18 cellular contexts compared by ENCODE assay signal in the genomic region with DNA sequence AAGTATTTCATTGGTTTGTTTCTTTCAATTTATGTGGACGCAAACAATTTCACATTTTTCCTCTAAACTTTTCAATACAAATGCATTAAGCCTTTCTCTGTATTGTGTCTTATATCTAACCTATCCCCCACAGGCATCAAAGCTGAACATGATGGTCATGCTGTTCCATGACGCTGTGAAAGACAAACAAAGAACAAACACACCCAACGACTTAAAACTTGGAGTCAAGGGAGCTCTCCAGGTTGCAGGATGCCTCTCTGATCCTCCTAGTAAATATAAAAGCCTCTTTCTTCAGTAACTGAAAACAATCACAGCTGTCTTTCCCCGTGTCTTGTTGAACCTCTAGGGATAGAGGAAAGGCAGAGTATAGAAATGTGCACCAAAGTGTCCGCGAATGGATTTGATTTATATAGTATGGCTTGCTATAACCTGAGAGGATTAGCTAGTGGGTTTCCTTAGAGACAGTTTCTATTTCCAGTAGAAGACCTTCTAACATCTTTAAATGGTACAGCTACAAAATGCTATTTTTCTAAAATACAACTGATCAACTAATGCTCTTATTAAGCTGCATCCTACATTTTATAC. TPM values are rescaled to one million over a fixed set of nuclear protein-coding genes. Genes with fewer than 3 reads are reported as not detected.
A peak's percentile ranks its signal among the peaks of the same experiment; 100 is the strongest.
DNase-seq lines count a peak whose midpoint lies in the region; FAIRE-seq and TF ChIP-seq lines count a peak whose summit lies in the region.
"Had no signal": no experiment of that assay in that cellular context is flagged by ENCODE, and none has a peak within 500 bp of the region (broad histone marks: within the 10 kb centered on the region; RNA-seq: fewer than 3 reads in every experiment).

No MANE protein-coding gene starts in this region.

- H3K9me3 ChIP-seq in Karpas-422 (ENCODE audit: low read length) (no peaks in the 10 kb centered on the region), H1 (ENCODE audit: insufficient read depth in 2 of 2, low read depth in 1 of 2, low read length in 1 of 2) (no peaks in the 10 kb centered on the region), neural progenitor cell (ENCODE audit: low read depth) (no peaks in the 10 kb centered on the region)
- H3K9me3 ChIP-seq: Peyer's patch had no signal

- H3K27ac ChIP-seq in Karpas-422 (ENCODE audit: low read length) (no peak overlapping the region), H1 (ENCODE audit: low read depth, low read length) (no peak overlapping the region), neural progenitor cell (no peak overlapping the region)
- H3K27ac ChIP-seq: C4-2B, HL-60, Peyer's patch had no signal

- 61% methylated on average over 6 of the region's 6 CpGs; no CpG with 5 or more reads in 1 of the 2 experiments for WGBS in H1 (ENCODE audit: extremely low coverage in 1 of 2, insufficient coverage in 1 of 2, insufficient read length in 1 of 2, insufficient replicate concordance in 2 of 2, low coverage in 1 of 2, low lambda C conversion rate in 2 of 2, missing lambda C conversion rate in 1 of 2), 2 experiments

- H3K79me2 ChIP-seq in Karpas-422 (ENCODE audit: low read length) (no peaks in the 10 kb centered on the region), H1 (ENCODE audit: control insufficient read depth in 1 of 2, insufficient read depth in 2 of 2, low read length in 2 of 2) (no peaks in the 10 kb centered on the region), neural progenitor cell (ENCODE audit: low read depth) (no peaks in the 10 kb centered on the region)

- H2BK12ac ChIP-seq in H1 (ENCODE audit: low read depth, low read length): no peak overlapping the region

- no peak overlapping the region for H2AK5ac ChIP-seq in H1 (ENCODE audit: low read depth, low read length)

- peak overlapping the region; percentile 96 for H3K27ac Mint-ChIP-seq in neural progenitor cell
- H3K27ac Mint-ChIP-seq: H9, IgD-negative memory B cell had no signal

- H3K14ac ChIP-seq in H1 (ENCODE audit: insufficient read length): no peak overlapping the region

- H2BK20ac ChIP-seq in H1 (ENCODE audit: low read length): no peak overlapping the region

- H3K4me3 ChIP-seq in Karpas-422 (ENCODE audit: low read length): no peak overlapping the region
- H3K4me3 ChIP-seq in H1 (ENCODE audit: extremely low read depth in 1 of 4, insufficient read depth in 2 of 4, low read depth in 3 of 4, low read length in 4 of 4): no peak overlapping the region
- H3K4me3 ChIP-seq in neural progenitor cell: no peak overlapping the region
- H3K4me3 ChIP-seq: Peyer's patch had no signal

- no peak for FAIRE-seq in H1 (lab: Jason Lieb, UNC)
- FAIRE-seq: HTR-8/SVneo had no signal

- H4K20me1 ChIP-seq in Karpas-422 (ENCODE audit: insufficient read depth, low read depth, low read length): no peaks in the 10 kb centered on the region
- no peaks in the 10 kb centered on the region for H4K20me1 ChIP-seq in H1 (replicated peaks in 1 of 2; ENCODE audit: control insufficient read depth in 1 of 2, insufficient read depth in 2 of 2, low read length in 2 of 2)
- no peaks in the 10 kb centered on the region for H4K20me1 ChIP-seq in neural progenitor cell (ENCODE audit: low read depth)

- H3K4me1 ChIP-seq in Karpas-422 (ENCODE audit: low read length): no peaks in the 10 kb centered on the region
- H3K4me1 ChIP-seq in H1 (replicated peaks in 1 of 4; ENCODE audit: control insufficient read depth in 3 of 4, insufficient read depth in 4 of 4, low read length in 3 of 4): no peaks in the 10 kb centered on the region
- H3K4me1 ChIP-seq in neural progenitor cell: peaks cover 13% of the 10 kb centered on the region
- H3K4me1 ChIP-seq: Peyer's patch had no signal

- no peaks in the 10 kb centered on the region for H3K36me3 ChIP-seq in Karpas-422 (ENCODE audit: insufficient read depth, low read length)
- H3K36me3 ChIP-seq in H1 (ENCODE audit: control insufficient read depth in 2 of 4, insufficient read depth in 4 of 4, low read length in 3 of 4): no peaks in the 10 kb centered on the region
- no peaks in the 10 kb centered on the region for H3K36me3 ChIP-seq in neural progenitor cell
- H3K36me3 ChIP-seq: Peyer's patch had no signal

- TF ChIP-seq POLR2A in H1 (IDR thresholded peaks at IDR 0.05; ENCODE audit: control extremely low read depth in 1 of 2, low read depth in 2 of 2, low read length in 2 of 2): no peak

- peaks cover 25% of the 10 kb centered on the region for H3K4me1 Mint-ChIP-seq in neural progenitor cell
- H3K4me1 Mint-ChIP-seq: IgD-negative memory B cell had no signal

- no peak overlapping the region for H3K56ac ChIP-seq in H1 (replicated peaks; ENCODE audit: insufficient read length, low read depth, low read length)

- no peaks in the 10 kb centered on the region for H3F3A ChIP-seq in neural progenitor cell (ENCODE audit: low read depth)

- no peaks in the 10 kb centered on the region for H3K36me3 Mint-ChIP-seq in neural progenitor cell
- H3K36me3 Mint-ChIP-seq: IgD-negative memory B cell had no signal

- TF ChIP-seq CTCF in H1 (IDR thresholded peaks at IDR 0.05; ENCODE audit: control extremely low read depth in 1 of 3, insufficient read depth in 1 of 3, low read depth in 1 of 3, low read length in 3 of 3) (no peak), neural progenitor cell (IDR thresholded peaks at IDR 0.05) (no peak), GM10266 (IDR thresholded peaks at IDR 0.05; ENCODE audit: control insufficient read depth, insufficient read depth, low read depth, missing control alignments) (no peak)

- POLR2A ChIA-PET in H1 (lab: Charles Lee; ENCODE audit: partially characterized antibody): no interaction called here

- TF ChIP-seq EP300 in H1 (IDR thresholded peaks at IDR 0.05; ENCODE audit: borderline replicate concordance in 1 of 2, low read depth in 2 of 2, low read length in 2 of 2): no peak

- H3K4me2 ChIP-seq in Karpas-422 (ENCODE audit: low read depth, low read length, poor library complexity, severe bottlenecking): no peak overlapping the region
- no peak overlapping the region for H3K4me2 ChIP-seq in H1 (ENCODE audit: insufficient read depth in 1 of 2, low read depth in 2 of 2, low read length in 2 of 2)
- peak overlapping the region; percentile 27 for H3K4me2 ChIP-seq in neural progenitor cell

- H3K9me3 Mint-ChIP-seq in neural progenitor cell: no peaks in the 10 kb centered on the region
- H3K9me3 Mint-ChIP-seq: H9, IgD-negative memory B cell had no signal

- no peak overlapping the region for H3K4ac ChIP-seq in H1 (replicated peaks; ENCODE audit: insufficient read length, low read depth, low read length)

- intact Hi-C loops in head of caudate nucleus (cut with DNase I): no loop called here

- H4K5ac ChIP-seq in H1 (ENCODE audit: insufficient read length, low read depth, low read length): no peak overlapping the region

- H3K27me3 Mint-ChIP-seq in neural progenitor cell (ENCODE audit: insufficient read depth, low read depth): no peaks in the 10 kb centered on the region
- H3K27me3 Mint-ChIP-seq: IgD-negative memory B cell had no signal

- no peak overlapping the region for H2BK5ac ChIP-seq in H1 (ENCODE audit: low read depth, low read length)

- no peak overlapping the region for H2BK15ac ChIP-seq in H1 (ENCODE audit: low read length)

- CTCF ChIA-PET in H1 (lab: Charles Lee; ENCODE audit: partially characterized antibody): no interaction called here

- H4K91ac ChIP-seq in H1 (replicated peaks; ENCODE audit: insufficient read length, low read length): no peak overlapping the region

- TF ChIP-seq RAD21 in H1 (IDR thresholded peaks at IDR 0.05 in 1 of 2, conservative IDR thresholded peaks at IDR 0.05 in 1 of 2; ENCODE audit: low read depth in 2 of 2, low read length in 2 of 2): no peak

- H3K9ac ChIP-seq in Karpas-422 (ENCODE audit: low read length) (no peak overlapping the region), H1 (replicated peaks in 1 of 4; ENCODE audit: extremely low read depth in 1 of 4, low read depth in 3 of 4, low read length in 3 of 4) (no peak overlapping the region), neural progenitor cell (no peak overlapping the region)

- no peaks in the 10 kb centered on the region for H3K9me2 ChIP-seq in Karpas-422 (replicated peaks; ENCODE audit: insufficient read depth, low read length)

- H3K23ac ChIP-seq in H1 (ENCODE audit: insufficient read length): no peak overlapping the region

- peak; percentile 4 for DNase-seq in ELF-1 (ENCODE audit: low read depth, low spot score)
- no peak for DNase-seq in Karpas-422
- no peak for DNase-seq in H1 (ENCODE audit: low read depth in 1 of 2, low spot score in 2 of 2)
- peak; percentile 30 for DNase-seq in neural progenitor cell (ENCODE audit: low spot score)
- no peak for DNase-seq in head of caudate nucleus
- DNase-seq in activated CD4-positive, alpha-beta T cell treated with anti-CD3 and anti-CD28 coated beads for 1 hour: no peak
- DNase-seq in GM10266 (ENCODE audit: extremely low spot score): no peak
- DNase-seq in DMS114 treated with DMSO at 0.1 percent for 48 hours (lab: John Stamatoyannopoulos, UW; ENCODE audit: unreplicated experiment): no peak
- DNase-seq: DMS 273 treated with DMSO at 0.1 percent for 48 hours, EL, H9, NCI-H187, Peyer's patch, SHP77 had no signal

- no peaks in the 10 kb centered on the region for H3K27me3 ChIP-seq in Karpas-422 (ENCODE audit: low read length)
- H3K27me3 ChIP-seq in H1 (replicated peaks in 1 of 4; ENCODE audit: control insufficient read depth in 3 of 4, extremely low read depth in 1 of 4, insufficient read depth in 3 of 4, low read length in 3 of 4): no peaks in the 10 kb centered on the region
- H3K27me3 ChIP-seq in neural progenitor cell: peaks cover 15% of the 10 kb centered on the region
- H3K27me3 ChIP-seq: Peyer's patch had no signal

- peak overlapping the region; percentile 58 for H3K4me3 Mint-ChIP-seq in neural progenitor cell
- H3K4me3 Mint-ChIP-seq: H9, IgD-negative memory B cell had no signal

- H4K8ac ChIP-seq in H1 (ENCODE audit: extremely low read depth, insufficient read depth, low read length): no peak overlapping the region

- H2AFZ ChIP-seq in Karpas-422 (ENCODE audit: low read length): peak overlapping the region; percentile 60; the same call in 1 of the 2 replicates
- no peak overlapping the region for H2AFZ ChIP-seq in H1 (ENCODE audit: low read length)
- H2AFZ ChIP-seq in neural progenitor cell (replicated peaks): peak overlapping the region; percentile 66

- no peaks in the 10 kb centered on the region; the same call in 1 of the 2 replicates for H3K23me2 ChIP-seq in H1 (ENCODE audit: low read depth, low read length)

- no peak overlapping the region for H3K18ac ChIP-seq in H1 (ENCODE audit: extremely low read depth, low read length)

- H2BK120ac ChIP-seq in H1 (replicated peaks; ENCODE audit: low read depth, low read length): no peak overlapping the region

- H3K79me1 ChIP-seq in H1 (ENCODE audit: low read depth, low read length): no peaks in the 10 kb centered on the region

RNA-seq across cellular contexts. Expression of a gene that starts 43.1 kb away (rescaled TPM):
- 3.7 and 5.8 TPM in 2 replicates for total RNA-seq in Karpas-422 (2014; rRNA removed; shearing (Covaris generic); ENCODE audit: low replicate concordance)
- total RNA-seq in H1 (2021; fragmentation: NEBNext Ultra II Directional; extraction: Animal tissue kit (Norgen Biotek cat#: 25700)): 0.60 and 0.77 TPM in 2 replicates
- polyA plus RNA-seq in H1 (2011; rRNA removed): 0.08 and 0.12 TPM in 2 replicates
- 0.17 TPM for polyA plus RNA-seq in H1 (2011; cell fraction: cytosol; rRNA removed)
- polyA plus RNA-seq in H1 (2011; cell fraction: nucleus; rRNA removed): 0.16 TPM
- polyA plus RNA-seq in H1 (2012, experiment 1 of 2): 0.15 to 0.47 TPM (median 0.28 TPM) in 4 replicates
- 0.01 TPM for polyA plus RNA-seq in H1 (2012, experiment 2 of 2)
- polyA plus RNA-seq in H1 (2013, experiment 1 of 2): 0.53 TPM
- polyA plus RNA-seq in H1 (2013, experiment 2 of 2): 0.50 TPM
- polyA minus RNA-seq in H1 (2011; rRNA and poly(A)+ RNA removed): 1.2 and 1.7 TPM in 2 replicates
- 0.29 TPM for polyA minus RNA-seq in H1 (2011; cell fraction: cytosol; rRNA and poly(A)+ RNA removed)
- polyA minus RNA-seq in H1 (2011; cell fraction: nucleus; rRNA and poly(A)+ RNA removed): 1.2 TPM
- total RNA-seq in neural progenitor cell (ENCODE audit: low replicate concordance): 0.24 and 0.40 TPM in 2 replicates

Comparison
In these comparisons a context has a peak if more than half of its experiments do, and no peak if none do; other contexts are left out.
1. DNase-seq: peak in ELF-1 (single experiment) and neural progenitor cell (single experiment); none in Karpas-422 (single experiment), H1 (0 of 2), head of caudate nucleus (0 of 42), activated CD4-positive, alpha-beta T cell treated with anti-CD3 and anti-CD28 coated beads for 1 hour (single experiment), GM10266 (single experiment) and DMS114 treated with DMSO at 0.1 percent for 48 hours (single experiment).